Comparison of ENCODE assay signal across 3 cellular contexts in the genomic region with DNA sequence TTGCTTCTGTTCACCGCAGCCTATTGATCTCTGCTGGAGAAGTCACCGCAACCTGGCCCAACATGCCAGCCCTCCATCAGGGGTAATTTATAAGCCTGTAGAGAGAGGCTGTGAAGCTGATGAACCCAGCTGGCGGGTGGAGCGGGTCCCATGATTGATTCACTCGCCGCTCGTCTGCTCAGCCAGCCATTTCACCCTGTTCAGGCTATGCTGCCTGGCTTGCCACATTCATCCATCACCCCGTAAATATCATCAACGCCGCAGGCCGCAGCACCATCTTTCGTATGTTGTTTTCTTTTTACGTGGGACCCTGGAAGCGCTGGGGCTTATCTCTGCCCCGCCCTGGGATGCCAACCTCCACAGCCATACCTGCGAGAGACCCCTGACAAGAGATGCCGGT.
"Had no signal": no experiment of that assay in that cellular context is flagged by ENCODE, and none has a peak within 500 bp of the region (broad histone marks: within the 10 kb centered on the region; RNA-seq: fewer than 3 reads in every experiment).

No MANE protein-coding gene starts in this region.

- DNase-seq: GDM1, GF-D8 had no signal

- H3K4me3 ChIP-seq: GM12878 had no signal

- ATAC-seq: GM12878 had no signal
